ENCODE assay signal across 19 cellular contexts in the genomic region with DNA sequence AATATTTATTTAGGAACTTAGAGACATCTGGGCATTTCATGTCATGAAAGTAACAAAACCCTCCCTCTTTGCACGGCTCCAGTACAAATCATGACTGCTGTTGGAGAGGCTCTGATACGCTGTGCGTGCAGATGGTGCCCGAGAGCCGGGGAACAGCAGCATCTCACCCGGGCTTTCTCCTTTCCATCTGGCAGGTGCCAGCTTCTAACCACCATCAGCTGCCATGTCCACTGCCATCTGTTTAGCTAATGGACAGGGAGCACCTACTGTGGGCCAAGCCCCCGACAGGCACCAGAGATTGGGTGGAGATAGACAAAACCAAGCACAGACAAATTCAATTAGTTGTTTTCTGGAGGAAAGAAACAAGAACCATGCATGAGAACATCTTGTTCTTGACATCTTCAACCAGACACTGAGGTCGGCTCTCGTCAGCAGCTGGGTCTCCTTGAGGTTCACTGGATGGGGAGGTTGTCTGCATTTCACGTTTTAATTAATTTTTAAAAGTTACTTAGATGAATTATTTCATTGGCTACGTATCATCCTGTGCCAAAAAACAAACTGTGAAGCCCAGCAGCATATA.
A peak's percentile ranks its signal among the peaks of the same experiment; 100 is the strongest.
DNase-seq lines count a peak whose midpoint lies in the region; ATAC-seq and TF ChIP-seq lines count a peak whose summit lies in the region.
"Had no signal": no experiment of that assay in that cellular context is flagged by ENCODE, and none has a peak within 500 bp of the region (broad histone marks: within the 10 kb centered on the region; RNA-seq: fewer than 3 reads in every experiment).

No MANE protein-coding gene starts in this region.

- no peak overlapping the region for H2AK9ac ChIP-seq in IMR-90 (replicated peaks; ENCODE audit: low read depth, low read length, poor library complexity)

- no peak overlapping the region for H3K56ac ChIP-seq in IMR-90 (ENCODE audit: extremely low read depth, insufficient read depth, low read length)

- H4K8ac ChIP-seq in IMR-90 (ENCODE audit: low read depth in 2 of 2, low read length in 2 of 2): no peak overlapping the region

- H2BK15ac ChIP-seq in IMR-90 (ENCODE audit: low read depth, low read length): no peak overlapping the region

- TF ChIP-seq POLR2A in IMR-90 (IDR thresholded peaks at IDR 0.05; ENCODE audit: low read depth, low read length) (no peak), suprapubic skin (IDR thresholded peaks at IDR 0.05) (no peak)

- H2AFZ ChIP-seq in IMR-90 (replicated peaks; ENCODE audit: low read length, poor library complexity): peak overlapping the region; percentile 33
- H2AFZ ChIP-seq: GM23248 had no signal

- no peak overlapping the region for H3K23ac ChIP-seq in IMR-90 (ENCODE audit: low read depth, low read length)

- H3K4me3 ChIP-seq in BE2C (ENCODE audit: low read depth, low read length): no peak overlapping the region
- H3K4me3 ChIP-seq in IMR-90 (ENCODE audit: insufficient read depth, low read depth, low read length): no peak overlapping the region
- H3K4me3 ChIP-seq in suprapubic skin: no peak overlapping the region
- H3K4me3 ChIP-seq in naive thymus-derived CD4-positive, alpha-beta T cell (ENCODE audit: low read length): no peak overlapping the region
- no peak overlapping the region for H3K4me3 ChIP-seq in CD8-positive, alpha-beta T cell (ENCODE audit: low read depth, low read length)
- H3K4me3 ChIP-seq: GM12878, GM23248 had no signal

- H3K27me3 Mint-ChIP-seq in naive thymus-derived CD4-positive, alpha-beta T cell: peaks cover 9 to 30% (median 25%) of the 10 kb centered on the region in 5 donors
- H3K27me3 Mint-ChIP-seq in CD8-positive, alpha-beta T cell (ENCODE audit: low read depth): peaks cover 5% of the 10 kb centered on the region

- H2BK120ac ChIP-seq in IMR-90 (ENCODE audit: low read depth, low read length): no peak overlapping the region

- WGBS in IMR-90 (ENCODE audit: extremely low coverage in 2 of 2, insufficient read length in 1 of 2), 2 experiments: 80% methylated on average over 1 of the region's 11 CpGs; no CpG with 5 or more reads in 1 of the 2 experiments
- WGBS in suprapubic skin: 81% methylated on average over 11 of the region's 11 CpGs

- no peak for TF ChIP-seq CTCF in BE2C (IDR thresholded peaks at IDR 0.05; ENCODE audit: low read depth, low read length)
- TF ChIP-seq CTCF in IMR-90 (conservative IDR thresholded peaks at IDR 0.05; ENCODE audit: low read depth, low read length): no peak
- TF ChIP-seq CTCF in suprapubic skin (IDR thresholded peaks at IDR 0.05): no peak
- no peak for TF ChIP-seq CTCF in CD8-positive, alpha-beta T cell (IDR thresholded peaks at IDR 0.05)

- intact Hi-C loops in IMR-90 (cut with micrococcal nuclease): no loop called here
- intact Hi-C loops in naive thymus-derived CD4-positive, alpha-beta T cell (cut with micrococcal nuclease): no loop called here
- intact Hi-C loops in CD8-positive, alpha-beta T cell (cut with DNase I, micrococcal nuclease): no loop called here

- dilution Hi-C loops in IMR-90 (cut with HindIII; ENCODE audit: low sequenced_read_pairs, unreplicated experiment): no loop called here

- H3K9ac ChIP-seq in IMR-90 (ENCODE audit: low read depth, low read length): no peak overlapping the region
- H3K9ac ChIP-seq: GM23248 had no signal

- no peaks in the 10 kb centered on the region for H3K27me3 ChIP-seq in BE2C
- no peaks in the 10 kb centered on the region; the same call in 1 of the 2 replicates for H3K27me3 ChIP-seq in IMR-90 (ENCODE audit: control insufficient read depth, insufficient read depth, low read length)
- no peaks in the 10 kb centered on the region for H3K27me3 ChIP-seq in suprapubic skin
- H3K27me3 ChIP-seq in naive thymus-derived CD4-positive, alpha-beta T cell (ENCODE audit: control insufficient read depth in 2 of 2, insufficient read depth in 2 of 2, low read length in 2 of 2): no peaks in the 10 kb centered on the region
- no peaks in the 10 kb centered on the region for H3K27me3 ChIP-seq in CD8-positive, alpha-beta T cell (ENCODE audit: insufficient read depth, low read length)

- ATAC-seq in IMR-90 (ENCODE audit: low read depth): no peak
- ATAC-seq in naive thymus-derived CD4-positive, alpha-beta T cell: no peak
- no peak for ATAC-seq in GM21825 (IDR thresholded peaks at IDR 0.05; ENCODE audit: unreplicated experiment)
- ATAC-seq in CD8-positive, alpha-beta T cell: no peak
- ATAC-seq: GM12878 had no signal

- H4K91ac ChIP-seq in IMR-90 (ENCODE audit: insufficient read depth, low read depth, low read length): no peak overlapping the region

- H3K36me3 ChIP-seq in BE2C (no peaks in the 10 kb centered on the region), IMR-90 (ENCODE audit: control insufficient read depth, insufficient read depth, low read length) (no peaks in the 10 kb centered on the region), suprapubic skin (no peaks in the 10 kb centered on the region)
- H3K36me3 ChIP-seq in naive thymus-derived CD4-positive, alpha-beta T cell (ENCODE audit: control insufficient read depth in 2 of 3, insufficient read depth in 3 of 3, low read length in 3 of 3): no peaks in the 10 kb centered on the region
- no peaks in the 10 kb centered on the region for H3K36me3 ChIP-seq in CD8-positive, alpha-beta T cell (ENCODE audit: insufficient read depth, low read length)

- no peaks in the 10 kb centered on the region for H3K36me3 Mint-ChIP-seq in naive thymus-derived CD4-positive, alpha-beta T cell
- no peaks in the 10 kb centered on the region for H3K36me3 Mint-ChIP-seq in CD8-positive, alpha-beta T cell
- H3K36me3 Mint-ChIP-seq: IgD-negative memory B cell had no signal

- no peak overlapping the region for H3K27ac Mint-ChIP-seq in naive thymus-derived CD4-positive, alpha-beta T cell
- no peak overlapping the region for H3K27ac Mint-ChIP-seq in CD8-positive, alpha-beta T cell
- H3K27ac Mint-ChIP-seq: CD4-positive, alpha-beta T cell; IgD-negative memory B cell had no signal

- H3K9me3 ChIP-seq in BE2C: no peaks in the 10 kb centered on the region
- peaks cover 5% of the 10 kb centered on the region; the same call in 1 of the 2 replicates for H3K9me3 ChIP-seq in IMR-90 (ENCODE audit: control insufficient read depth, insufficient read depth, low read length)
- H3K9me3 ChIP-seq in suprapubic skin: no peaks in the 10 kb centered on the region
- no peaks in the 10 kb centered on the region for H3K9me3 ChIP-seq in naive thymus-derived CD4-positive, alpha-beta T cell (ENCODE audit: control insufficient read depth in 2 of 3, low read length in 3 of 3)
- H3K9me3 ChIP-seq in CD8-positive, alpha-beta T cell (ENCODE audit: low read length): no peaks in the 10 kb centered on the region

- H3K27ac ChIP-seq in IMR-90 (ENCODE audit: insufficient read depth, low read length): no peak overlapping the region
- peak overlapping the region; percentile 64 for H3K27ac ChIP-seq in suprapubic skin
- H3K27ac ChIP-seq in naive thymus-derived CD4-positive, alpha-beta T cell (ENCODE audit: low read depth, low read length): no peak overlapping the region
- H3K27ac ChIP-seq in CD8-positive, alpha-beta T cell (ENCODE audit: low read depth, low read length): no peak overlapping the region
- H3K27ac ChIP-seq: C4-2B, GM23248, HL-60 had no signal

- no peaks in the 10 kb centered on the region for H4K20me1 ChIP-seq in IMR-90 (ENCODE audit: insufficient read depth, low read length)

- H3K4me2 ChIP-seq in IMR-90 (ENCODE audit: low read depth, low read length): no peak overlapping the region

- no peak overlapping the region for H3K4ac ChIP-seq in IMR-90 (ENCODE audit: low read depth, low read length)

- H3K4me1 Mint-ChIP-seq in naive thymus-derived CD4-positive, alpha-beta T cell: peaks cover 0 to 6% (median 0%) of the 10 kb centered on the region in 7 donors
- no peaks in the 10 kb centered on the region for H3K4me1 Mint-ChIP-seq in CD8-positive, alpha-beta T cell (ENCODE audit: low read depth)
- H3K4me1 Mint-ChIP-seq: IgD-negative memory B cell had no signal

- H3K4me1 ChIP-seq in BE2C: no peaks in the 10 kb centered on the region
- H3K4me1 ChIP-seq in IMR-90 (ENCODE audit: control insufficient read depth, insufficient read depth, low read length): no peaks in the 10 kb centered on the region; the same call in 1 of the 2 replicates
- H3K4me1 ChIP-seq in suprapubic skin: no peaks in the 10 kb centered on the region
- H3K4me1 ChIP-seq in naive thymus-derived CD4-positive, alpha-beta T cell (ENCODE audit: control insufficient read depth in 2 of 2, insufficient read depth in 2 of 2, low read length in 2 of 2): no peaks in the 10 kb centered on the region
- no peaks in the 10 kb centered on the region for H3K4me1 ChIP-seq in CD8-positive, alpha-beta T cell (ENCODE audit: insufficient read depth, low read length)

- DNase-seq in BE2C (peak; percentile 12), IMR-90 (no peak), myocyte (ENCODE audit: low read depth) (peak; percentile 24), suprapubic skin (ENCODE audit: low spot score in 2 of 2) (no peak)
- DNase-seq in naive thymus-derived CD4-positive, alpha-beta T cell: no peak
- no peak for DNase-seq in CD8-positive, alpha-beta T cell
- DNase-seq: ACHN; CD4-positive, alpha-beta T cell; DMS53; DND-41; EL; GM23248; HCEC 1CT; KBM-7 had no signal

- H2BK5ac ChIP-seq in IMR-90 (ENCODE audit: low read depth, low read length, poor library complexity, severe bottlenecking): no peak overlapping the region

- no peak overlapping the region for H4K5ac ChIP-seq in IMR-90 (ENCODE audit: low read depth, low read length)

- H3K4me3 Mint-ChIP-seq in naive thymus-derived CD4-positive, alpha-beta T cell: no peak overlapping the region
- H3K4me3 Mint-ChIP-seq in CD8-positive, alpha-beta T cell: no peak overlapping the region
- H3K4me3 Mint-ChIP-seq: CD4-positive, alpha-beta T cell; IgD-negative memory B cell had no signal

- no peak overlapping the region for H2BK20ac ChIP-seq in IMR-90 (ENCODE audit: low read depth, low read length)

- no peak overlapping the region for H3K18ac ChIP-seq in IMR-90 (ENCODE audit: low read depth, low read length)

- no peaks in the 10 kb centered on the region for H3K9me1 ChIP-seq in IMR-90 (ENCODE audit: insufficient read depth, low read length)

- no peak overlapping the region for H3K14ac ChIP-seq in IMR-90 (replicated peaks; ENCODE audit: low read depth, low read length)

- POLR2A ChIA-PET in IMR-90 (lab: Charles Lee; ENCODE audit: unreplicated experiment): no interaction called here
- POLR2A ChIA-PET in naive thymus-derived CD4-positive, alpha-beta T cell (lab: Charles Lee): no interaction called here
- POLR2A ChIA-PET in CD8-positive, alpha-beta T cell (lab: Charles Lee): no interaction called here

- TF ChIP-seq RAD21 in IMR-90 (IDR thresholded peaks at IDR 0.05; ENCODE audit: low read length): no peak

- TF ChIP-seq EP300 in suprapubic skin (IDR thresholded peaks at IDR 0.05): no peak

- H3K79me1 ChIP-seq in IMR-90 (ENCODE audit: low read depth in 1 of 2, low read length in 2 of 2): no peaks in the 10 kb centered on the region

- H2AK5ac ChIP-seq in IMR-90 (ENCODE audit: low read depth, low read length): no peak overlapping the region

- in situ Hi-C loops in IMR-90 (cut with MboI; ENCODE audit: low sequenced_read_pairs): no loop called here

- BruUV-seq in IMR-90 (replicated peaks; lab: Mats Ljungman, UMichigan): no TSS peak

- CTCF ChIA-PET in IMR-90 (lab: Yijun Ruan, JAX): no interaction called here
- CTCF ChIA-PET in naive thymus-derived CD4-positive, alpha-beta T cell (lab: Charles Lee): no interaction called here
- CTCF ChIA-PET in CD8-positive, alpha-beta T cell (lab: Charles Lee): no interaction called here

- peaks cover 0 to 8% (median 6%) of the 10 kb centered on the region in 11 donors for H3K9me3 Mint-ChIP-seq in naive thymus-derived CD4-positive, alpha-beta T cell
- H3K9me3 Mint-ChIP-seq in CD8-positive, alpha-beta T cell: no peaks in the 10 kb centered on the region
- H3K9me3 Mint-ChIP-seq: CD4-positive, alpha-beta T cell had no signal

Comparison
In these comparisons a context has a peak if more than half of its experiments do, and no peak if none do; other contexts are left out.
1. DNase-seq: peak in BE2C (single experiment) and myocyte (single experiment); none in IMR-90 (single experiment), suprapubic skin (0 of 2), naive thymus-derived CD4-positive, alpha-beta T cell (0 of 9) and CD8-positive, alpha-beta T cell (0 of 7).